In the genomic region with DNA sequence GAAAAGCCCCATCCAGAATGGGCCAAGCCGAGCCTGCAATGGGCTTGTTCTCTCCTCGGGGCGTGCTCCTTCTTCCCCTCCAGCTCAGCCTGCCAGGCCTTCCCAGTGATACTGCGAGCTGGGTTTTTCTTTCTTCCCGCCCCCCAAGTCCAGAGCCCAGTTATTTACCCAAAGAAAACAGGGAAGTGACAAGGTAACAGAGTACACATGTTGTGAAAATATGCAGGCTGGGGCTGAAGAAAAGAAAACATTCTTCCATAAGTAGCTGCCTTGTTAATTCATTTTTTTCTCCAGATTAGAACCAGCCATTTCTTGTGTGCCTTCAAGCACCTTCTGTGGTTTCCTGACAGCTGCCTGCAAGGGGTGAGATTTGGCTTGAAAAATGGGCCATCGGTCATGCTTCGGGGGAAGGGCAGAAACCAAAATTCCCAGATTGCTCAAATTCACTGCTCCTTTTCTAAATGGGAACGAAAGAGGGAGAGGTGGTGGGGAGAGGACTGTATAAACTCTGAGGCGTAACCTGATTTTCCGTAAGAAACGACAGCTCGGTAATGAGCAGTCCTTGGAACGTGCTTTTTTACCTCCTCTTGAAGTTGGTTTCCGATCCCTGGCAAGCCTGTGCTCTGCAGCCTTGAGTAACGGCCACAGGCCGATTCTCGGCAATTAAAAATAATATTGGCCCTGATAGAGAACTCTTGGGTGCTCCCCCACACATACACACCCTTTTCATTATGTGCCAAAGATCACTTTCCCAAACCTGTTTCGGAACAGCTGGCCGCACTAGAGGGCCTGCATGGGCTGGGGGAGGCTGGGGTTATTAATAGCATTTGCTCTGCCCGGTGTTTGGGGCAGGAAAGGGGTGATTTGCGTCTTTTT, we compare ENCODE assay signal across 10 cellular contexts.
A peak's percentile ranks its signal among the peaks of the same experiment; 100 is the strongest.
DNase-seq lines count a peak whose midpoint lies in the region; ATAC-seq and TF ChIP-seq lines count a peak whose summit lies in the region.
"Had no signal": no experiment of that assay in that cellular context is flagged by ENCODE, and none has a peak within 500 bp of the region (broad histone marks: within the 10 kb centered on the region; RNA-seq: fewer than 3 reads in every experiment).

No MANE protein-coding gene starts in this region.

- TF ChIP-seq CTCF in right lobe of liver (IDR thresholded peaks at IDR 0.05) (no peak), spleen (IDR thresholded peaks at IDR 0.05 in 8 of 11, conservative IDR thresholded peaks at IDR 0.05 in 3 of 11) (no peak), MM.1S (IDR thresholded peaks at IDR 0.05; ENCODE audit: low read length) (no peak)

- H3K36me3 ChIP-seq in right lobe of liver (no peaks in the 10 kb centered on the region), spleen (no peaks in the 10 kb centered on the region), MM.1S (replicated peaks; ENCODE audit: insufficient read depth, low read length) (no peaks in the 10 kb centered on the region)

- WGBS in right lobe of liver (ENCODE audit: insufficient coverage, low coverage, low lambda C conversion rate, missing lambda C conversion rate), result 24% methylated on average over 19 of the region's 21 CpGs
- 42 to 54% (median 44%) methylated on average over 21 of the region's 21 CpGs for WGBS in spleen, 5 donors

- no peaks in the 10 kb centered on the region for H3K79me2 ChIP-seq in MM.1S (ENCODE audit: low read length)

- H3K4me3 ChIP-seq in right lobe of liver, result peak overlapping the region in 2 of 3 donors; percentile 5 to 14
- H3K4me3 ChIP-seq in spleen, result no peak overlapping the region
- no peak overlapping the region for H3K4me3 ChIP-seq in MM.1S (ENCODE audit: low read length)

- DNase-seq in GM19238 (ENCODE audit: insufficient read length, low spot score) (peak; percentile 20), caudate nucleus (lab: John Stamatoyannopoulos, UW) (no peak), right lobe of liver (peak in 2 of 3 donors; percentile 48 to 60), spleen (no peak), HT-29 (ENCODE audit: low spot score) (no peak), MM.1S (no peak)
- DNase-seq: DND-41, NCI-H526 had no signal

- no peaks in the 10 kb centered on the region for H4K20me1 ChIP-seq in MM.1S (ENCODE audit: insufficient read depth, low read length)

- H3K9me3 ChIP-seq in right lobe of liver (no peaks in the 10 kb centered on the region), spleen (no peaks in the 10 kb centered on the region), MM.1S (replicated peaks; ENCODE audit: insufficient read depth, low read length) (no peaks in the 10 kb centered on the region)

- no peak overlapping the region for H2AFZ ChIP-seq in MM.1S (ENCODE audit: low read length)

- intact Hi-C loops in right lobe of liver (cut with DNase I) (no loop called here), spleen (cut with DNase I; ENCODE audit: low total_unique reads) (no loop called here)

- no peaks in the 10 kb centered on the region for H3F3A ChIP-seq in MM.1S (ENCODE audit: insufficient read depth, low read length)

- TF ChIP-seq POLR2A in right lobe of liver (IDR thresholded peaks at IDR 0.05) (peak; percentile 25), spleen (IDR thresholded peaks at IDR 0.05) (no peak)

- H3K27me3 ChIP-seq in right lobe of liver (no peaks in the 10 kb centered on the region), spleen (replicated peaks in 1 of 7) (no peaks in the 10 kb centered on the region), MM.1S (replicated peaks; ENCODE audit: insufficient read depth, low read length) (no peaks in the 10 kb centered on the region)

- ATAC-seq in right lobe of liver, result peak; percentile 15 to 53 (median 40)
- no peak for ATAC-seq in HG02885 (IDR thresholded peaks at IDR 0.05; ENCODE audit: poor library complexity, unreplicated experiment)
- ATAC-seq in GM18858 (IDR thresholded peaks at IDR 0.05; ENCODE audit: unreplicated experiment), result no peak

- peaks cover 2 to 73% (median 28%) of the 10 kb centered on the region in 4 donors for H3K4me1 ChIP-seq in right lobe of liver
- H3K4me1 ChIP-seq in spleen, result peaks cover 21 to 57% (median 38%) of the 10 kb centered on the region in 6 donors
- no peaks in the 10 kb centered on the region for H3K4me1 ChIP-seq in MM.1S (ENCODE audit: low read length)

- H3K27ac ChIP-seq in caudate nucleus (ENCODE audit: low read depth, low read length), result peak overlapping the region; percentile 69
- H3K27ac ChIP-seq in right lobe of liver, result peak overlapping the region; percentile 71 to 91 (median 82)
- peak overlapping the region in 6 of 8 donors; percentile 14 to 57 (median 48) for H3K27ac ChIP-seq in spleen
- H3K27ac ChIP-seq in MM.1S (ENCODE audit: low read length), result no peak overlapping the region

- H3K4me2 ChIP-seq in MM.1S (ENCODE audit: low read depth, low read length), result no peak overlapping the region

- no peaks in the 10 kb centered on the region for H3K9me2 ChIP-seq in MM.1S (replicated peaks; ENCODE audit: insufficient read depth, low read length)

- H3K9ac ChIP-seq in MM.1S (ENCODE audit: low read length), result no peak overlapping the region

Comparison
In these comparisons a context has a peak if more than half of its experiments do, and no peak if none do; other contexts are left out.
1. DNase-seq: peak in GM19238 (single experiment) and right lobe of liver (2 of 3); none in caudate nucleus (0 of 61), spleen (single experiment), HT-29 (single experiment) and MM.1S (single experiment).
2. ATAC-seq: peak in right lobe of liver (4 of 4); none in HG02885 (single experiment) and GM18858 (single experiment).
3. H3K4me3 ChIP-seq: peak in right lobe of liver (2 of 3); none in spleen (0 of 8) and MM.1S (single experiment).